In genomic region chr13:51628059-51628852, GRCh38 we compare ENCODE assay signal across 1 cellular context.
TF ChIP-seq lines count a peak whose summit lies in the region.

No MANE protein-coding gene starts in this region.

TF ChIP-seq in SK-N-SH, 30 proteins besides CTCF, POLR2A, EP300 and RAD21 (continued from another document):
- TF ChIP-seq REST (IDR thresholded peaks at IDR 0.05; ENCODE audit: low read depth, low read length) (no peak), PBX3 (IDR thresholded peaks at IDR 0.05) (0 out of 2 replicates have a peak, but pooled peaks have one; percentile 20), SMC3 (IDR thresholded peaks at IDR 0.05; ENCODE audit: low read depth, low read length) (peak; percentile 36; the same call in 1 of the 2 replicates), RXRA (IDR thresholded peaks at IDR 0.05; ENCODE audit: borderline replicate concordance, low read depth) (no peak), TCF12 (IDR thresholded peaks at IDR 0.05) (peak; percentile 89), MXI1 (IDR thresholded peaks at IDR 0.05; ENCODE audit: low read depth, low read length) (peak; percentile 68; the same call in 1 of the 2 replicates), MEF2A (IDR thresholded peaks at IDR 0.05; ENCODE audit: borderline replicate concordance, low read depth) (no peak), FOSL2 (IDR thresholded peaks at IDR 0.05; ENCODE audit: borderline replicate concordance, low read depth) (no peak), ZBTB33 (IDR thresholded peaks at IDR 0.05; ENCODE audit: borderline replicate concordance, low read depth) (no peak), SIN3A (IDR thresholded peaks at IDR 0.05; ENCODE audit: borderline replicate concordance, low read depth, low read length) (no peak), RFX5 (IDR thresholded peaks at IDR 0.05; ENCODE audit: low read length) (no peak), ELF1 (IDR thresholded peaks at IDR 0.05) (no peak), FOXJ3 (CRISPR knock-in tag; IDR thresholded peaks at IDR 0.05) (peak; percentile 17; the same call in 1 of the 2 replicates)
